In genomic region chr10:50326757-50327701, GRCh38 we compare ENCODE assay signal across 8 cellular contexts.
A peak's percentile ranks its signal among the peaks of the same experiment; 100 is the strongest.
DNase-seq lines count a peak whose midpoint lies in the region; ATAC-seq and TF ChIP-seq lines count a peak whose summit lies in the region.

No MANE protein-coding gene starts in this region.

- H3K36me3 ChIP-seq in hepatocyte (replicated peaks; ENCODE audit: insufficient read depth, low read depth) = no peaks in the 10 kb centered on the region
- H3K36me3 ChIP-seq in suprapubic skin = no peaks in the 10 kb centered on the region

- no peaks in the 10 kb centered on the region for H4K20me1 ChIP-seq in hepatocyte (ENCODE audit: insufficient read depth, poor library complexity, severe bottlenecking)

- no peaks in the 10 kb centered on the region for H3K4me1 ChIP-seq in hepatocyte (ENCODE audit: insufficient read depth)
- peaks cover 57% of the 10 kb centered on the region for H3K4me1 ChIP-seq in suprapubic skin

- TF ChIP-seq CTCF in astrocyte of the cerebellum (IDR thresholded peaks at IDR 0.05; ENCODE audit: low read depth, low read length, missing control alignments) (no peak), hepatocyte (IDR thresholded peaks at IDR 0.05; ENCODE audit: poor library complexity) (no peak), suprapubic skin (IDR thresholded peaks at IDR 0.05) (no peak)

- H3K27me3 ChIP-seq in hepatocyte (no peaks in the 10 kb centered on the region), suprapubic skin (no peaks in the 10 kb centered on the region)

- H3K9me3 ChIP-seq in hepatocyte (ENCODE audit: low read depth) (no peaks in the 10 kb centered on the region), suprapubic skin (no peaks in the 10 kb centered on the region)

- H3K27ac ChIP-seq in hepatocyte = no peak overlapping the region
- peak overlapping the region; percentile 67 for H3K27ac ChIP-seq in suprapubic skin

- peak; percentile 23 for DNase-seq in HT1080 (ENCODE audit: low read depth)
- peak; percentile 64 for DNase-seq in astrocyte of the cerebellum (ENCODE audit: low read depth)
- no peak for DNase-seq in hepatocyte (ENCODE audit: low spot score)
- no peak for DNase-seq in suprapubic skin (ENCODE audit: low spot score in 2 of 2)
- no peak for DNase-seq in mesenteric fat pad (ENCODE audit: low spot score)
- no peak for DNase-seq in NCI-H510A treated with DMSO at 0.1 percent for 48 hours (lab: John Stamatoyannopoulos, UW)

- H3K4me3 ChIP-seq in astrocyte of the cerebellum (ENCODE audit: low read depth, low read length) (no peak overlapping the region), hepatocyte (no peak overlapping the region), suprapubic skin (peak overlapping the region; percentile 10)

- in situ Hi-C loops in astrocyte of the cerebellum (cut with HindIII; ENCODE audit: low sequenced_read_pairs) = loop anchor here (10.0 kb wide), 1 partner anchor 88 kb away; no protein-coding TSS in a partner anchor

- no peak for ATAC-seq in HG03139 (IDR thresholded peaks at IDR 0.05; ENCODE audit: unreplicated experiment)
- no peak for ATAC-seq in GM21423 (IDR thresholded peaks at IDR 0.05; ENCODE audit: unreplicated experiment)

- no peaks in the 10 kb centered on the region for H3K9me2 ChIP-seq in hepatocyte (replicated peaks; ENCODE audit: insufficient read depth)

- TF ChIP-seq EP300 in suprapubic skin (IDR thresholded peaks at IDR 0.05) = no peak

- H3K79me2 ChIP-seq in hepatocyte = no peaks in the 10 kb centered on the region

- H2AFZ ChIP-seq in hepatocyte = no peak overlapping the region

- WGBS in hepatocyte (ENCODE audit: low lambda C conversion rate, missing lambda C conversion rate) = 70% methylated on average over 13 of the region's 13 CpGs
- 38% methylated on average over 12 of the region's 13 CpGs for WGBS in suprapubic skin

- no peak for TF ChIP-seq POLR2A in suprapubic skin (IDR thresholded peaks at IDR 0.05)

- peak overlapping the region; percentile 31 for H3K4me2 ChIP-seq in hepatocyte

Comparison
In these comparisons a context has a peak if more than half of its experiments do, and no peak if none do; other contexts are left out.
1. DNase-seq: peak in HT1080 (single experiment) and astrocyte of the cerebellum (single experiment); none in hepatocyte (single experiment), suprapubic skin (0 of 2), mesenteric fat pad (single experiment) and NCI-H510A treated with DMSO at 0.1 percent for 48 hours (single experiment).